Comparison of ENCODE assay signal across 17 cellular contexts in the genomic region with DNA sequence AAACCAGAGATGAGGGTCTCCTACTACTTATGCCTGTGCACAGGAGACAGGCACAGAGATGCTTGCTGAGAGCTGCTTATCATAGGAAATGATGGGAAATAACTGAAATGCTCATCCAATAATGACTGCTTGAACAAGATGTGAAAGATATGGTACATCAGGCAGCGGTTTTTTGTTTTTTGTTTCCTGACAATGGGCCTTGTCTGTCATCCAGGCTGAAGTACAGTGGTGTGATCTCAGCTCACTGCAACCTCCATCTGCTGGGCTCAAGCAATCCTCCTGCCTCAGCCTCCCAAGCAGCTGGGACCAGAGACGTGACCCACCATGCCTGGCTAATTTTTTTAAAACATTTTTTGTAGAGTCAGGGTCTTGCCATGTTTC. TPM values are rescaled to one million over a fixed set of nuclear protein-coding genes. Genes with fewer than 3 reads are reported as not detected.
DNase-seq lines count a peak whose midpoint lies in the region; ATAC-seq and TF ChIP-seq lines count a peak whose summit lies in the region.
"Had no signal": no experiment of that assay in that cellular context is flagged by ENCODE, and none has a peak within 500 bp of the region (broad histone marks: within the 10 kb centered on the region; RNA-seq: fewer than 3 reads in every experiment).

No MANE protein-coding gene starts in this region.

- H3K9me3 Mint-ChIP-seq in neural crest cell, result no peaks in the 10 kb centered on the region
- H3K9me3 Mint-ChIP-seq in activated CD4-positive, alpha-beta T cell treated with anti-CD3 and anti-CD28 coated beads for 36 hours (ENCODE audit: low read depth), result no peaks in the 10 kb centered on the region
- H3K9me3 Mint-ChIP-seq: CD4-positive, alpha-beta memory T cell had no signal

- peaks cover 44% of the 10 kb centered on the region for H3K4me1 Mint-ChIP-seq in neural crest cell
- peaks cover 8% of the 10 kb centered on the region for H3K4me1 Mint-ChIP-seq in activated CD4-positive, alpha-beta T cell treated with anti-CD3 and anti-CD28 coated beads for 36 hours

- CTCF ChIA-PET in Panc1 (lab: Charles Lee), result no interaction called here
- CTCF ChIA-PET in activated CD4-positive, alpha-beta T cell treated with anti-CD3 and anti-CD28 coated beads for 36 hours (lab: Charles Lee), result interaction anchor here (0.7 kb wide), 1 partner anchor 61 kb away, joined by 3 read pairs; no protein-coding TSS in a partner anchor

- peaks cover 40% of the 10 kb centered on the region for H3K27me3 Mint-ChIP-seq in neural crest cell (ENCODE audit: low read depth)
- H3K27me3 Mint-ChIP-seq in activated CD4-positive, alpha-beta T cell treated with anti-CD3 and anti-CD28 coated beads for 36 hours, result peaks cover 40% of the 10 kb centered on the region

- no peak overlapping the region for H3K27ac Mint-ChIP-seq in neural crest cell (ENCODE audit: unreplicated experiment)
- no peak overlapping the region for H3K27ac Mint-ChIP-seq in activated CD4-positive, alpha-beta T cell treated with anti-CD3 and anti-CD28 coated beads for 36 hours
- H3K27ac Mint-ChIP-seq: CD4-positive, alpha-beta memory T cell had no signal

- no peaks in the 10 kb centered on the region for H3K9me3 ChIP-seq in ES-I3 (ENCODE audit: control insufficient read depth, insufficient read depth, low read length)
- no peaks in the 10 kb centered on the region for H3K9me3 ChIP-seq in Panc1 (ENCODE audit: control insufficient read depth, insufficient read depth, low read depth, low read length)
- H3K9me3 ChIP-seq: suprapubic skin had no signal

- DNase-seq in Panc1 (ENCODE audit: low read depth, low spot score), result no peak
- peak; percentile 34 to 43 for DNase-seq in erythroblast (lab: John Stamatoyannopoulos, UW)
- no peak for DNase-seq in neural crest cell (ENCODE audit: low read depth, low spot score)
- no peak for DNase-seq in activated CD4-positive, alpha-beta T cell treated with anti-CD3 and anti-CD28 coated beads for 36 hours
- DNase-seq: activated gamma-delta T cell; CD4-positive, alpha-beta memory T cell; central memory CD4-positive, alpha-beta T cell; DMS79; NCI-H1105 treated with DMSO at 0.1 percent for 48 hours; NCI-H2107; NCI-H510A treated with DMSO at 0.1 percent for 48 hours had no signal

- ATAC-seq in Panc1 (no peak), GM18502 (IDR thresholded peaks at IDR 0.05; ENCODE audit: poor library complexity, unreplicated experiment) (no peak), GM18861 (IDR thresholded peaks at IDR 0.05; ENCODE audit: unreplicated experiment) (no peak), HG02798 (IDR thresholded peaks at IDR 0.05; ENCODE audit: poor library complexity, unreplicated experiment) (no peak)
- ATAC-seq in activated CD4-positive, alpha-beta T cell treated with anti-CD3 and anti-CD28 coated beads for 36 hours, result no peak

- POLR2A ChIA-PET in Panc1 (lab: Charles Lee), result no interaction called here
- POLR2A ChIA-PET in activated CD4-positive, alpha-beta T cell treated with anti-CD3 and anti-CD28 coated beads for 36 hours (lab: Charles Lee), result no interaction called here

- no peaks in the 10 kb centered on the region for H3K36me3 Mint-ChIP-seq in neural crest cell (ENCODE audit: low read depth)
- H3K36me3 Mint-ChIP-seq in activated CD4-positive, alpha-beta T cell treated with anti-CD3 and anti-CD28 coated beads for 36 hours (ENCODE audit: low read depth), result no peaks in the 10 kb centered on the region
- H3K36me3 Mint-ChIP-seq: CD4-positive, alpha-beta memory T cell had no signal

- H3K36me3 ChIP-seq in ES-I3 (ENCODE audit: insufficient read depth, low read length), result no peaks in the 10 kb centered on the region
- H3K36me3 ChIP-seq in Panc1 (ENCODE audit: control insufficient read depth, insufficient read depth, low read length), result no peaks in the 10 kb centered on the region
- H3K36me3 ChIP-seq: suprapubic skin had no signal

- H3K4me3 Mint-ChIP-seq in neural crest cell, result peak overlapping the region; percentile 82
- H3K4me3 Mint-ChIP-seq in activated CD4-positive, alpha-beta T cell treated with anti-CD3 and anti-CD28 coated beads for 36 hours, result no peak overlapping the region

- intact Hi-C loops in Panc1 (cut with micrococcal nuclease; ENCODE audit: unreplicated experiment), result no loop called here
- intact Hi-C loops in activated CD4-positive, alpha-beta T cell treated with anti-CD3 and anti-CD28 coated beads for 36 hours (cut with DNase I, micrococcal nuclease), result no loop called here

- H3K4me1 ChIP-seq in ES-I3 (ENCODE audit: insufficient read depth, low read length) (peaks cover 36% of the 10 kb centered on the region), Panc1 (ENCODE audit: control insufficient read depth, insufficient read depth, low read length) (peaks cover 72% of the 10 kb centered on the region)

- H3K27me3 ChIP-seq in Panc1 (ENCODE audit: control insufficient read depth, insufficient read depth, low read length), result no peaks in the 10 kb centered on the region

- peak overlapping the region in 1 of 2 experiments; percentile 71; a peak in 2 of 4 replicates for H3K4me3 ChIP-seq in Panc1 (ENCODE audit: low read depth in 2 of 2, low read length in 2 of 2)
- H3K4me3 ChIP-seq: suprapubic skin had no signal

- in situ Hi-C loops in Panc1 (cut with HindIII; ENCODE audit: low pct_unique_long_range_greater_than_20kb, low sequenced_read_pairs), result no loop called here

- BruUV-seq in Panc1 (replicated peaks; lab: Mats Ljungman, UMichigan), result no TSS peak

- peak overlapping the region; percentile 40; the same call in 1 of the 2 replicates for H3K9ac ChIP-seq in ES-I3 (ENCODE audit: low read depth, low read length)

- H3K27ac ChIP-seq in Panc1 (ENCODE audit: low read length), result peak overlapping the region; percentile 99

- no peak for TF ChIP-seq CTCF in Panc1 (IDR thresholded peaks at IDR 0.05)
- no peak for TF ChIP-seq CTCF in neural crest cell (conservative IDR thresholded peaks at IDR 0.05)

- TF ChIP-seq POLR2A in erythroblast (IDR thresholded peaks at IDR 0.05; ENCODE audit: low read length), result no peak

RNA-seq across cellular contexts. Expression of a gene that starts 1.2 kb away (rescaled TPM):
- total RNA-seq in Panc1 (2021; ENCODE audit: unreplicated experiment), result 92.5 TPM
- polyA plus RNA-seq in Panc1 (2012; ENCODE audit: insufficient read length), result 97.9 TPM
- 0.43 and 0.44 TPM in 2 replicates for total RNA-seq in neural crest cell
- total RNA-seq in activated CD4-positive, alpha-beta T cell treated with anti-CD3 and anti-CD28 coated beads for 36 hours, result not detected
- total RNA-seq: CD4-positive, alpha-beta memory T cell; LHCN-M2 had no signal

RNA-seq across cellular contexts. Expression of a gene that starts 38.8 kb away (rescaled TPM):
- total RNA-seq in Panc1 (2021; ENCODE audit: unreplicated experiment), result 132 TPM
- polyA plus RNA-seq in Panc1 (2012; ENCODE audit: insufficient read length), result 11.2 TPM
- 9.5 and 9.8 TPM in 2 replicates for total RNA-seq in neural crest cell
- total RNA-seq in activated CD4-positive, alpha-beta T cell treated with anti-CD3 and anti-CD28 coated beads for 36 hours, result 1 to 10 TPM; 4.9 to 6.2 TPM

Comparison
In these comparisons a context has a peak if more than half of its experiments do, and no peak if none do; other contexts are left out.
1. DNase-seq: peak in erythroblast (2 of 2); none in Panc1 (single experiment), neural crest cell (single experiment) and activated CD4-positive, alpha-beta T cell treated with anti-CD3 and anti-CD28 coated beads for 36 hours (single experiment).
2. RNA of a gene that starts 1.2 kb away (total RNA-seq): 92.5 TPM in Panc1 (single experiment); 0.43 to 0.44 TPM in neural crest cell and not detected in activated CD4-positive, alpha-beta T cell treated with anti-CD3 and anti-CD28 coated beads for 36 hours; every median in the first group is over 10 times any median in the second.
3. RNA of a gene that starts 38.8 kb away (total RNA-seq): 132 TPM in Panc1 (single experiment); 9.5 to 9.8 TPM in neural crest cell and 4.9 to 6.2 TPM in activated CD4-positive, alpha-beta T cell treated with anti-CD3 and anti-CD28 coated beads for 36 hours; every median in the first group is over 10 times any median in the second.